24 cellular contexts compared by ENCODE assay signal in genomic region chr2:28828382-28828781, GRCh38. TPM values are rescaled to one million over a fixed set of nuclear protein-coding genes. Genes with fewer than 3 reads are reported as not detected.
DNase-seq lines count a peak whose midpoint lies in the region; ATAC-seq and TF ChIP-seq lines count a peak whose summit lies in the region.
"Had no signal": no experiment of that assay in that cellular context is flagged by ENCODE, and none has a peak within 500 bp of the region (broad histone marks: within the 10 kb centered on the region; RNA-seq: fewer than 3 reads in every experiment).

No MANE protein-coding gene starts in this region.

- no peak for TF ChIP-seq CTCF in progenitor cell of endocrine pancreas (IDR thresholded peaks at IDR 0.05; ENCODE audit: unreplicated experiment)
- no peak for TF ChIP-seq CTCF in glutamatergic neuron (IDR thresholded peaks at IDR 0.05; ENCODE audit: partially characterized antibody, unreplicated experiment)

- H3K4me3 Mint-ChIP-seq in activated naive CD8-positive, alpha-beta T cell treated with anti-CD3 and anti-CD28 coated beads for 36 hours, result no peak overlapping the region
- H3K4me3 Mint-ChIP-seq in activated naive CD8-positive, alpha-beta T cell treated with anti-CD3 and anti-CD28 coated beads, Interleukin-2, amount 50 U/mL, for 24 hours, result no peak overlapping the region
- no peak overlapping the region for H3K4me3 Mint-ChIP-seq in central memory CD8-positive, alpha-beta T cell
- H3K4me3 Mint-ChIP-seq in progenitor cell of endocrine pancreas (ENCODE audit: low read depth) (no peak overlapping the region), glutamatergic neuron (ENCODE audit: unreplicated experiment) (no peak overlapping the region)
- H3K4me3 Mint-ChIP-seq: immature natural killer cell; natural killer cell treated with Interleukin-12 subunit alpha and Interleukin-12 subunit beta and Interleukin-15 and Interleukin-18, amount 100 ng/mL, for 72 hours had no signal

- no peaks in the 10 kb centered on the region for H3K36me3 Mint-ChIP-seq in activated naive CD8-positive, alpha-beta T cell treated with anti-CD3 and anti-CD28 coated beads for 36 hours
- no peaks in the 10 kb centered on the region for H3K36me3 Mint-ChIP-seq in activated naive CD8-positive, alpha-beta T cell treated with anti-CD3 and anti-CD28 coated beads, Interleukin-2, amount 50 U/mL, for 24 hours (ENCODE audit: low read depth)
- H3K36me3 Mint-ChIP-seq in central memory CD8-positive, alpha-beta T cell (ENCODE audit: insufficient read depth), result no peaks in the 10 kb centered on the region
- H3K36me3 Mint-ChIP-seq in progenitor cell of endocrine pancreas (ENCODE audit: insufficient read depth) (no peaks in the 10 kb centered on the region), glutamatergic neuron (ENCODE audit: unreplicated experiment) (no peaks in the 10 kb centered on the region)
- H3K36me3 Mint-ChIP-seq: immature natural killer cell; natural killer cell treated with Interleukin-12 subunit alpha and Interleukin-12 subunit beta and Interleukin-15 and Interleukin-18, amount 100 ng/mL, for 72 hours had no signal

- H3K9me3 Mint-ChIP-seq in activated naive CD8-positive, alpha-beta T cell treated with anti-CD3 and anti-CD28 coated beads for 36 hours, result no peaks in the 10 kb centered on the region
- no peaks in the 10 kb centered on the region for H3K9me3 Mint-ChIP-seq in activated naive CD8-positive, alpha-beta T cell treated with anti-CD3 and anti-CD28 coated beads, Interleukin-2, amount 50 U/mL, for 24 hours
- no peaks in the 10 kb centered on the region for H3K9me3 Mint-ChIP-seq in central memory CD8-positive, alpha-beta T cell
- H3K9me3 Mint-ChIP-seq in progenitor cell of endocrine pancreas (ENCODE audit: low read depth), result no peaks in the 10 kb centered on the region
- no peaks in the 10 kb centered on the region for H3K9me3 Mint-ChIP-seq in glutamatergic neuron (ENCODE audit: unreplicated experiment)
- H3K9me3 Mint-ChIP-seq: immature natural killer cell; natural killer cell treated with Interleukin-12 subunit alpha and Interleukin-12 subunit beta and Interleukin-15 and Interleukin-18, amount 100 ng/mL, for 72 hours had no signal

- DNase-seq in activated naive CD8-positive, alpha-beta T cell treated with anti-CD3 and anti-CD28 coated beads for 36 hours, result no peak
- no peak for DNase-seq in activated naive CD8-positive, alpha-beta T cell treated with anti-CD3 and anti-CD28 coated beads, Interleukin-2, amount 50 U/mL, for 24 hours
- DNase-seq in M059J (ENCODE audit: low read depth), result peak; percentile 44
- DNase-seq in central memory CD8-positive, alpha-beta T cell (ENCODE audit: low spot score in 2 of 2), result no peak
- no peak for DNase-seq in progenitor cell of endocrine pancreas (ENCODE audit: low spot score, unreplicated experiment)
- DNase-seq in glutamatergic neuron, result no peak
- DNase-seq in NCI-H2227 treated with DMSO at 0.1 percent for 48 hours (lab: John Stamatoyannopoulos, UW), result no peak
- DNase-seq in AML-193 (lab: John Stamatoyannopoulos, UW), result no peak
- DNase-seq: activated CD4-positive, alpha-beta T cell treated with anti-CD3 and anti-CD28 coated beads, Interleukin-2, amount 50 U/mL, for 4 hours; activated CD4-positive, CD25-positive, alpha-beta regulatory T cell; activated CD8-positive, alpha-beta memory T cell treated with anti-CD3 and anti-CD28 coated beads, Interleukin-2, amount 50 U/mL, for 48 hours; adrenal gland; COR-L47; foreskin melanocyte; hippocampal formation; immature natural killer cell; NCI-H1436; NCI-H2107; NCI-H446 treated with DMSO at 0.1 percent for 48 hours; SHP77; stimulated activated CD4-positive, alpha-beta T cell treated with anti-CD3 and anti-CD28 coated beads, Interleukin-2, amount 100 ng/mL, for 24 hours; SW 1271; T1000 had no signal

- H3K27ac Mint-ChIP-seq in activated naive CD8-positive, alpha-beta T cell treated with anti-CD3 and anti-CD28 coated beads for 36 hours, result peak overlapping the region; percentile 22
- no peak overlapping the region for H3K27ac Mint-ChIP-seq in activated naive CD8-positive, alpha-beta T cell treated with anti-CD3 and anti-CD28 coated beads, Interleukin-2, amount 50 U/mL, for 24 hours
- peak overlapping the region; percentile 32 for H3K27ac Mint-ChIP-seq in central memory CD8-positive, alpha-beta T cell (ENCODE audit: low read depth)
- peak overlapping the region; percentile 2 for H3K27ac Mint-ChIP-seq in progenitor cell of endocrine pancreas
- no peak overlapping the region for H3K27ac Mint-ChIP-seq in glutamatergic neuron (ENCODE audit: unreplicated experiment)
- H3K27ac Mint-ChIP-seq: immature natural killer cell; natural killer cell treated with Interleukin-12 subunit alpha and Interleukin-12 subunit beta and Interleukin-15 and Interleukin-18, amount 100 ng/mL, for 72 hours had no signal

- no peaks in the 10 kb centered on the region for H3K27me3 Mint-ChIP-seq in activated naive CD8-positive, alpha-beta T cell treated with anti-CD3 and anti-CD28 coated beads for 36 hours
- no peaks in the 10 kb centered on the region for H3K27me3 Mint-ChIP-seq in activated naive CD8-positive, alpha-beta T cell treated with anti-CD3 and anti-CD28 coated beads, Interleukin-2, amount 50 U/mL, for 24 hours
- no peaks in the 10 kb centered on the region for H3K27me3 Mint-ChIP-seq in central memory CD8-positive, alpha-beta T cell
- no peaks in the 10 kb centered on the region for H3K27me3 Mint-ChIP-seq in progenitor cell of endocrine pancreas
- H3K27me3 Mint-ChIP-seq in glutamatergic neuron (ENCODE audit: unreplicated experiment), result no peaks in the 10 kb centered on the region
- H3K27me3 Mint-ChIP-seq: natural killer cell treated with Interleukin-12 subunit alpha and Interleukin-12 subunit beta and Interleukin-15 and Interleukin-18, amount 100 ng/mL, for 72 hours had no signal

- ATAC-seq in activated naive CD8-positive, alpha-beta T cell treated with anti-CD3 and anti-CD28 coated beads, Interleukin-2, amount 50 U/mL, for 24 hours, result no peak
- ATAC-seq in central memory CD8-positive, alpha-beta T cell (replicated peaks; ENCODE audit: extremely low read depth, poor library complexity, severe bottlenecking), result no peak
- ATAC-seq: natural killer cell treated with Interleukin-12 subunit alpha and Interleukin-12 subunit beta and Interleukin-15 and Interleukin-18, amount 100 ng/mL, for 72 hours had no signal

- H3K4me1 Mint-ChIP-seq in activated naive CD8-positive, alpha-beta T cell treated with anti-CD3 and anti-CD28 coated beads for 36 hours, result peaks cover 7% of the 10 kb centered on the region
- peaks cover 7% of the 10 kb centered on the region for H3K4me1 Mint-ChIP-seq in activated naive CD8-positive, alpha-beta T cell treated with anti-CD3 and anti-CD28 coated beads, Interleukin-2, amount 50 U/mL, for 24 hours
- no peaks in the 10 kb centered on the region for H3K4me1 Mint-ChIP-seq in central memory CD8-positive, alpha-beta T cell
- H3K4me1 Mint-ChIP-seq in progenitor cell of endocrine pancreas (ENCODE audit: low read depth) (no peaks in the 10 kb centered on the region), glutamatergic neuron (ENCODE audit: low read depth, unreplicated experiment) (no peaks in the 10 kb centered on the region)
- H3K4me1 Mint-ChIP-seq: immature natural killer cell had no signal

RNA-seq across cellular contexts. Expression of gene SPDYA, which starts 17.7 kb away (rescaled TPM):
- under 1 TPM; 0.40 to 0.85 TPM for total RNA-seq in activated naive CD8-positive, alpha-beta T cell treated with anti-CD3 and anti-CD28 coated beads for 36 hours
- 0.12 and 0.37 TPM in 2 replicates for total RNA-seq in M059J (2014; rRNA removed; shearing (Covaris generic))
- total RNA-seq in progenitor cell of endocrine pancreas, result 1.6 and 2.0 TPM in 2 replicates
- total RNA-seq in glutamatergic neuron (ENCODE audit: unreplicated experiment), result 0.81 TPM

RNA-seq across cellular contexts. Expression of gene TRMT61B, which starts 41.7 kb away (rescaled TPM):
- total RNA-seq in activated naive CD8-positive, alpha-beta T cell treated with anti-CD3 and anti-CD28 coated beads for 36 hours, result 10 to 100 TPM; 18.9 to 20.6 TPM
- total RNA-seq in M059J (2014; rRNA removed; shearing (Covaris generic)), result 12.2 and 18.2 TPM in 2 replicates
- total RNA-seq in progenitor cell of endocrine pancreas (22.6 and 26.0 TPM in 2 replicates), glutamatergic neuron (ENCODE audit: unreplicated experiment) (17.5 TPM)

Comparison
In these comparisons a context has a peak if more than half of its experiments do, and no peak if none do; other contexts are left out.
1. H3K27ac Mint-ChIP-seq: peak in activated naive CD8-positive, alpha-beta T cell treated with anti-CD3 and anti-CD28 coated beads for 36 hours (single experiment), central memory CD8-positive, alpha-beta T cell (single experiment) and progenitor cell of endocrine pancreas (single experiment); none in activated naive CD8-positive, alpha-beta T cell treated with anti-CD3 and anti-CD28 coated beads, Interleukin-2, amount 50 U/mL, for 24 hours (single experiment) and glutamatergic neuron (single experiment).